ENCODE assay signal across 22 cellular contexts in the genomic region with DNA sequence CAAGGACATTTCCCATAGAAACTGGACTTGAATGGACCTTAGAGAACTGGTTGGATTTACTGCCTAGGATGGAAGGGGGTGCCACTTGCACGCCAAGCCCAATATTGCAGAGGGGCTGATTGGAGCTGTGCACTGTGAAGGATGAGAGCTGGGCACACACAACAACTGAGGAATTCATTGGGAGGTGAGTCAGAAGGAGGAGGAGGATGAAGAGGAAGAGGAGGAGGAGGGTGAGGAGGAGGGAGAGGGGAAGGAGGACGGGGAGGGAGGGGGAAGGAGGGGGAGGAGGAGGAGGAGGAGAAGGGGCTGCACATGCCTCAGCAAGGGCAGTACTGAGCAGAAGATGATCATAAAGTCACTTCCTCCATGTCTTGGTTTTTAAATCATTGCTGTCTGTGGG.
"Had no signal": no experiment of that assay in that cellular context is flagged by ENCODE, and none has a peak within 500 bp of the region (broad histone marks: within the 10 kb centered on the region; RNA-seq: fewer than 3 reads in every experiment).

No MANE protein-coding gene starts in this region.

- H3K4me3 Mint-ChIP-seq: naive thymus-derived CD4-positive, alpha-beta T cell; stimulated activated memory B cell treated with anti-CD40 and anti-IgM and Interleukin-4, amounts not matched to agents 10 μg/mL and 1 μg/mL and 100 μg/mL, for 72 hours; stimulated activated naive CD8-positive, alpha-beta T cell treated with anti-CD3 and anti-CD28 coated beads, Interleukin-15, Interleukin-2, amounts not matched to agents 100 ng/mL and 50 ng/mL, for 24 hours had no signal

- H3K27me3 Mint-ChIP-seq: stimulated activated memory B cell treated with anti-CD40 and anti-IgM and Interleukin-4, amounts not matched to agents 10 μg/mL and 1 μg/mL and 100 μg/mL, for 72 hours; stimulated activated naive CD8-positive, alpha-beta T cell treated with anti-CD3 and anti-CD28 coated beads, Interleukin-15, Interleukin-2, amounts not matched to agents 100 ng/mL and 50 ng/mL, for 24 hours had no signal

- H3K27me3 ChIP-seq: gastrocnemius medialis, heart right ventricle, right lobe of liver, spleen, testis, tibial nerve, upper lobe of right lung had no signal

- H3K9me3 ChIP-seq: gastrocnemius medialis, neutrophil, psoas muscle, right lobe of liver, testis, tibial nerve, upper lobe of right lung had no signal

- H3K27ac ChIP-seq: coronary artery, gastrocnemius medialis, heart right ventricle, neutrophil, psoas muscle, right lobe of liver, spleen, testis, tibial nerve, upper lobe of right lung had no signal

- DNase-seq: effector CD4-positive, alpha-beta T cell; gastrocnemius medialis; heart right ventricle; hypothalamus; kidney glomerular epithelial cell; mesendoderm; naive thymus-derived CD4-positive, alpha-beta T cell; psoas muscle; retina; right lobe of liver; spleen; stimulated activated CD4-positive, alpha-beta T cell treated with anti-CD3 and anti-CD28 coated beads, Interleukin-15, amount 100 ng/mL, for 24 hours; stimulated activated CD4-positive, alpha-beta T cell treated with anti-CD3 and anti-CD28 coated beads, Interleukin-1b, Interleukin-23, amount 100 ng/mL, for 48 hours; stimulated activated CD4-positive, alpha-beta T cell treated with anti-CD3 and anti-CD28 coated beads, Interleukin-4, amount 100 ng/mL, for 24 hours; testis; upper lobe of right lung had no signal

- H3K36me3 ChIP-seq: gastrocnemius medialis, heart right ventricle, neutrophil, right lobe of liver, upper lobe of right lung had no signal

- H3K27ac Mint-ChIP-seq: naive thymus-derived CD4-positive, alpha-beta T cell; stimulated activated memory B cell treated with anti-CD40 and anti-IgM and Interleukin-4, amounts not matched to agents 10 μg/mL and 1 μg/mL and 100 μg/mL, for 72 hours; stimulated activated naive CD8-positive, alpha-beta T cell treated with anti-CD3 and anti-CD28 coated beads, Interleukin-15, Interleukin-2, amounts not matched to agents 100 ng/mL and 50 ng/mL, for 24 hours had no signal

- FAIRE-seq: islet of Langerhans had no signal

- ATAC-seq: gastrocnemius medialis; heart right ventricle; naive thymus-derived CD4-positive, alpha-beta T cell; psoas muscle; right lobe of liver; stimulated activated memory B cell treated with anti-CD40 and anti-IgM and Interleukin-4, amounts not matched to agents 10 μg/mL and 1 μg/mL and 100 μg/mL, for 72 hours; upper lobe of right lung had no signal

- H3K4me3 ChIP-seq: coronary artery, gastrocnemius medialis, heart right ventricle, psoas muscle, right lobe of liver, spleen, testis, tibial nerve, upper lobe of right lung had no signal
